In genomic region chr1:2644591-2645101, GRCh38 we compare ENCODE assay signal across 13 cellular contexts.
"Had no signal": no experiment of that assay in that cellular context is flagged by ENCODE, and none has a peak within 500 bp of the region (broad histone marks: within the 10 kb centered on the region; RNA-seq: fewer than 3 reads in every experiment).

No MANE protein-coding gene starts in this region.

- DNase-seq: activated CD4-positive, alpha-beta T cell treated with anti-CD3 and anti-CD28 coated beads, Interleukin-2, amount 50 U/mL, for 4 hours; activated CD4-positive, CD25-positive, alpha-beta regulatory T cell treated with anti-CD3 and anti-CD28 coated beads, Interleukin-2, amount 50 U/mL, for 72 hours; esophagus squamous epithelium; foreskin fibroblast; immature natural killer cell; nucleus accumbens; stimulated activated CD4-positive, alpha-beta T cell treated with anti-CD3 and anti-CD28 coated beads, Interleukin-4, amount 100 ng/mL, for 1 hour; stimulated activated CD8-positive, alpha-beta memory T cell treated with anti-CD3 and anti-CD28 coated beads, Interleukin-4, amount 100 ng/mL, for 48 hours had no signal

- ATAC-seq: activated naive CD4-positive, alpha-beta T cell treated with anti-CD3 and anti-CD28 coated beads, Interleukin-2, amount 50 U/mL, for 72 hours; activated T-helper 17 cell treated with anti-CD3 and anti-CD28 coated beads, Interleukin-2, amount 50 U/mL, for 72 hours; left colon; naive thymus-derived CD4-positive, alpha-beta T cell had no signal

- H3K27me3 Mint-ChIP-seq: activated T-helper 17 cell treated with anti-CD3 and anti-CD28 coated beads, Interleukin-2, amount 50 U/mL, for 72 hours; stimulated activated naive CD8-positive, alpha-beta T cell treated with anti-CD3 and anti-CD28 coated beads, Interleukin-15, Interleukin-2, amounts not matched to agents 100 ng/mL and 50 ng/mL, for 24 hours had no signal

- H3K27ac Mint-ChIP-seq: activated naive CD4-positive, alpha-beta T cell treated with anti-CD3 and anti-CD28 coated beads, Interleukin-2, amount 50 U/mL, for 72 hours; activated T-helper 17 cell treated with anti-CD3 and anti-CD28 coated beads, Interleukin-2, amount 50 U/mL, for 72 hours; stimulated activated naive CD8-positive, alpha-beta T cell treated with anti-CD3 and anti-CD28 coated beads, Interleukin-15, Interleukin-2, amounts not matched to agents 100 ng/mL and 50 ng/mL, for 24 hours had no signal

- H3K4me3 Mint-ChIP-seq: stimulated activated naive CD8-positive, alpha-beta T cell treated with anti-CD3 and anti-CD28 coated beads, Interleukin-15, Interleukin-2, amounts not matched to agents 100 ng/mL and 50 ng/mL, for 24 hours had no signal

- H3K4me1 Mint-ChIP-seq: activated T-helper 17 cell treated with anti-CD3 and anti-CD28 coated beads, Interleukin-2, amount 50 U/mL, for 72 hours had no signal
